In genomic region chr6:138161118-138161433, GRCh38 we compare ENCODE assay signal across 8 cellular contexts.
DNase-seq lines count a peak whose midpoint lies in the region; ATAC-seq and TF ChIP-seq lines count a peak whose summit lies in the region.

No MANE protein-coding gene starts in this region.

- TF ChIP-seq CTCF in AG09309 (IDR thresholded peaks at IDR 0.05; ENCODE audit: control insufficient read depth, insufficient read depth, low read depth, low read length, missing control alignments) (no peak), nephron progenitor cell (IDR thresholded peaks at IDR 0.05) (no peak)

- DNase-seq in AG09309 (ENCODE audit: low read depth) (no peak), HuH-7 (ENCODE audit: low spot score) (peak; percentile 29), nephron progenitor cell (no peak), activated gamma-delta T cell (lab: John Stamatoyannopoulos, UW) (no peak)

- peak overlapping the region; percentile 19 for H3K4me3 ChIP-seq in AG09309 (ENCODE audit: control insufficient read depth, low read depth, low read length)

- no peak for ATAC-seq in GM21825 (IDR thresholded peaks at IDR 0.05; ENCODE audit: unreplicated experiment)
- no peak for ATAC-seq in HG03280 (IDR thresholded peaks at IDR 0.05; ENCODE audit: unreplicated experiment)
- no peak for ATAC-seq in HG02759 (IDR thresholded peaks at IDR 0.05; ENCODE audit: unreplicated experiment)

- no peaks in the 10 kb centered on the region for H3K9me3 Mint-ChIP-seq in dendritic cell treated with granulocyte-macrophage colony-stimulating factor and Interleukin-4, amounts not matched to agents 40 ng/mL and 50 ng/mL, for 4 days
- H3K9me3 Mint-ChIP-seq in nephron progenitor cell = no peaks in the 10 kb centered on the region

- peaks cover 14% of the 10 kb centered on the region for H3K4me1 Mint-ChIP-seq in dendritic cell treated with granulocyte-macrophage colony-stimulating factor and Interleukin-4, amounts not matched to agents 40 ng/mL and 50 ng/mL, for 4 days (ENCODE audit: low read depth)
- H3K4me1 Mint-ChIP-seq in nephron progenitor cell = peaks cover 12% of the 10 kb centered on the region

- intact Hi-C loops in dendritic cell treated with granulocyte-macrophage colony-stimulating factor and Interleukin-4, amounts not matched to agents 40 ng/mL and 50 ng/mL, for 4 days (cut with micrococcal nuclease) = no loop called here

- H3K4me3 Mint-ChIP-seq in dendritic cell treated with granulocyte-macrophage colony-stimulating factor and Interleukin-4, amounts not matched to agents 40 ng/mL and 50 ng/mL, for 4 days = peak overlapping the region; percentile 59
- H3K4me3 Mint-ChIP-seq in nephron progenitor cell = peak overlapping the region; percentile 77

- peaks cover 65% of the 10 kb centered on the region for H3K27me3 Mint-ChIP-seq in dendritic cell treated with granulocyte-macrophage colony-stimulating factor and Interleukin-4, amounts not matched to agents 40 ng/mL and 50 ng/mL, for 4 days
- peaks cover 88% of the 10 kb centered on the region for H3K27me3 Mint-ChIP-seq in nephron progenitor cell (ENCODE audit: low read depth, poor library complexity)

- no peaks in the 10 kb centered on the region for H3K36me3 Mint-ChIP-seq in dendritic cell treated with granulocyte-macrophage colony-stimulating factor and Interleukin-4, amounts not matched to agents 40 ng/mL and 50 ng/mL, for 4 days (ENCODE audit: low read depth)
- no peaks in the 10 kb centered on the region for H3K36me3 Mint-ChIP-seq in nephron progenitor cell (ENCODE audit: low read depth)

- no peak overlapping the region for H3K27ac Mint-ChIP-seq in dendritic cell treated with granulocyte-macrophage colony-stimulating factor and Interleukin-4, amounts not matched to agents 40 ng/mL and 50 ng/mL, for 4 days
- no peak overlapping the region for H3K27ac Mint-ChIP-seq in nephron progenitor cell
